ENCODE assay signal across 8 cellular contexts in the genomic region with DNA sequence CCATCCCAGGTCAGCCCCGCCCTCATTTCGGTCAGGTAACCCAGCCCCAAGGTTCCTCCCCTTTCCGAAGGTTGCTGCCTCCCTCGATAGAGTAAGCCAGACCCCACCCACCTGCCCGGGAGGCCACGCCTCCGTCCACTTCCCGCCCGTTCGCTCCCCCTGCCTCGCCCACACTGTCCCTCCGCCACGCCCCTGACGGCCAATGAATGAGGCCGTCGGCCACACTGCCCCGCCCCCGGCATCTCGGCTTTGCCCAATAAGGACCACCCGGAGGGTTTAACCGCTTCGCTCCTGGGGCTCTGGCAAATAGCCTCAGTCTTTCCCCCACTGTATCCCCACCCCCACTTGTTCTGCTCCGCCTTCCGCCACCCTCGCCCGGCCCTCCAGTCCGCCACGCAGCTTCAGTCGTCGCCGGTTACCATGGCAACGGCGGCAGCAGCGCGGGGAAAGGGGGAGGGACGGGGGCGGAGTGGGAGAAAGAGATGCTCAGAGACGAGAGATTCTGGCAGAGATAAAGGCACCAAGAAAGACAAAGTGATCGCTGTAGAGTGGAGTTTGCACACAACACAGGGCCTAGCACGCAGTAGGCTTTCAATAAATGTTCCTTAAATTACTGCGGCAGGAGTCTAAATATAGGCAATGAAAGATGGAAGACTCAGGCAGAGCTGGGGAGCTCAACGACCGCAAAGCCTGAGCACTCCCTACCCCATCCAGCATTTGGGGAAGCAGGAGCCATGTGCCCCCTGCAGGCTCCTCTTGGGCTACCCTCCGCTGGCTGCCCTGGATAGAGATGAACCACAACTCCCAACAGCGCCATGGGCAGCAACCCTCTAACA. TPM values are rescaled to one million over a fixed set of nuclear protein-coding genes. Genes with fewer than 3 reads are reported as not detected.
A peak's percentile ranks its signal among the peaks of the same experiment; 100 is the strongest.
DNase-seq lines count a peak whose midpoint lies in the region; ATAC-seq and TF ChIP-seq lines count a peak whose summit lies in the region.

No MANE protein-coding gene starts in this region.

- H3K9me3 ChIP-seq in ovary (no peaks in the 10 kb centered on the region), thymus (ENCODE audit: control insufficient read depth) (no peaks in the 10 kb centered on the region)

- H3K27ac ChIP-seq in ovary: peak overlapping the region in 1 of 2 donors; percentile 54
- H3K27ac ChIP-seq in thymus (ENCODE audit: low read depth): peak overlapping the region; percentile 75

- H3K4me3 Mint-ChIP-seq in activated naive CD8-positive, alpha-beta T cell: peak overlapping the region; percentile 89

- no peaks in the 10 kb centered on the region for H3K36me3 Mint-ChIP-seq in activated naive CD8-positive, alpha-beta T cell

- intact Hi-C loops in head of caudate nucleus (cut with DNase I) (no loop called here), ovary (cut with DNase I) (no loop called here)

- TF ChIP-seq POLR2A in ovary (IDR thresholded peaks at IDR 0.05): no peak

- H3K27me3 Mint-ChIP-seq in activated naive CD8-positive, alpha-beta T cell: no peaks in the 10 kb centered on the region

- H3K4me1 Mint-ChIP-seq in activated naive CD8-positive, alpha-beta T cell (ENCODE audit: low read depth): peaks cover 63% of the 10 kb centered on the region

- 0 to 1% (median 1%) methylated on average over 40 to 45 of the region's 45 CpGs for WGBS in ovary, 3 donors
- under 1% methylated on average over 45 of the region's 45 CpGs for WGBS in thymus

- TF ChIP-seq CTCF in GM10266 (IDR thresholded peaks at IDR 0.05; ENCODE audit: control insufficient read depth, insufficient read depth, low read depth, missing control alignments) (peak; percentile 53), ovary (IDR thresholded peaks at IDR 0.05) (peak in 2 of 3 donors; percentile 53 to 57)

- H3K27me3 ChIP-seq in ovary (no peaks in the 10 kb centered on the region), thymus (ENCODE audit: control insufficient read depth, insufficient read depth) (no peaks in the 10 kb centered on the region)

- H3K9me3 Mint-ChIP-seq in activated naive CD8-positive, alpha-beta T cell (ENCODE audit: low read depth): no peaks in the 10 kb centered on the region

- TF ChIP-seq EP300 in ovary (IDR thresholded peaks at IDR 0.05): peak; percentile 14

- H3K36me3 ChIP-seq in ovary: no peaks in the 10 kb centered on the region
- H3K36me3 ChIP-seq in thymus (ENCODE audit: control insufficient read depth, insufficient read depth): no peaks in the 10 kb centered on the region

- H3K27ac Mint-ChIP-seq in activated naive CD8-positive, alpha-beta T cell: peak overlapping the region; percentile 91

- ATAC-seq in HG02678 (IDR thresholded peaks at IDR 0.05; ENCODE audit: unreplicated experiment): peak; percentile 83

- DNase-seq in GM10266 (ENCODE audit: extremely low spot score) (peak; percentile 99), NCI-H1105 treated with DMSO at 0.1 percent for 48 hours (lab: John Stamatoyannopoulos, UW) (peak; percentile 100), SKM-1 (lab: John Stamatoyannopoulos, UW; ENCODE audit: unreplicated experiment) (peak; percentile 56), head of caudate nucleus (peak; percentile 88 to 98 (median 96)), ovary (peak; percentile 98 to 99 (median 99))

- H3K4me1 ChIP-seq in ovary (ENCODE audit: insufficient read depth) (peaks cover 20% of the 10 kb centered on the region), thymus (ENCODE audit: control insufficient read depth, insufficient read depth, low read length) (peaks cover 45% of the 10 kb centered on the region)

- H3K4me3 ChIP-seq in ovary: peak overlapping the region; percentile 56
- H3K4me3 ChIP-seq in thymus (ENCODE audit: low read length): peak overlapping the region; percentile 48

RNA-seq across cellular contexts. Expression of a gene that starts 5.1 kb away (rescaled TPM):
- total RNA-seq in ovary: 10 to 100 TPM; 11.0 to 67.7 (median 34.5) TPM
- polyA plus RNA-seq in ovary (10 to 100 TPM; 25.1 to 27.8 TPM), thymus (15.1 TPM)

RNA-seq across cellular contexts. Expression of a gene that starts 5.2 kb away (rescaled TPM):
- 100 to 1,000 TPM; 303 to 638 (median 374) TPM for total RNA-seq in ovary
- polyA plus RNA-seq in ovary (100 to 1,000 TPM; 277 to 381 TPM), thymus (990 TPM)

RNA-seq across cellular contexts. Expression of a gene that starts 19.8 kb away (rescaled TPM):
- 10 to 100 TPM; 36.9 to 80.6 (median 61.3) TPM for total RNA-seq in ovary
- polyA plus RNA-seq in ovary: 10 to 100 TPM in 1 of 2 donors, 1 to 10 TPM in 1; 8.2 to 49.0 TPM
- 26.6 TPM for polyA plus RNA-seq in thymus

RNA-seq across cellular contexts. Expression of a gene that starts 24.7 kb away (rescaled TPM):
- total RNA-seq in ovary: 10 to 100 TPM; 19.4 to 57.7 (median 41.0) TPM
- polyA plus RNA-seq in ovary (10 to 100 TPM; 23.3 to 42.5 TPM), thymus (47.5 TPM)

RNA-seq across cellular contexts. Expression of a gene that starts 27.7 kb away (rescaled TPM):
- 1,000 to 10,000 TPM in 1 of 7 donors, 100 to 1,000 TPM in 6; 526 to 1,303 (median 619) TPM for total RNA-seq in ovary
- polyA plus RNA-seq in ovary: 1,000 to 10,000 TPM in 1 of 2 donors, 100 to 1,000 TPM in 1; 763 to 1,518 TPM
- polyA plus RNA-seq in thymus: 846 TPM
